ENCODE assay signal across 32 cellular contexts in genomic region chr13:21569686-21570085, GRCh38.
"Had no signal": no experiment of that assay in that cellular context is flagged by ENCODE, and none has a peak within 500 bp of the region (broad histone marks: within the 10 kb centered on the region; RNA-seq: fewer than 3 reads in every experiment).

No MANE protein-coding gene starts in this region.

- ATAC-seq: activated naive CD4-positive, alpha-beta T cell treated with anti-CD3 and anti-CD28 coated beads, Interleukin-2, amount 50 U/mL, for 72 hours; activated T-cell treated with anti-CD3 and anti-CD28 coated beads, Interleukin-2, amount 50 U/mL, for 72 hours; gastroesophageal sphincter; heart right ventricle; T-cell; WTC11 had no signal

- H3K4me1 Mint-ChIP-seq: activated naive CD4-positive, alpha-beta T cell treated with anti-CD3 and anti-CD28 coated beads, Interleukin-2, amount 10 ng/mL, durations not matched to agents 7 days and 5 days had no signal

- H3K27ac ChIP-seq: brain microvascular endothelial cell, coronary artery, epithelial cell of prostate, esophagus squamous epithelium, gastroesophageal sphincter, heart right ventricle had no signal

- H3K9me3 Mint-ChIP-seq: activated CD4-positive, alpha-beta memory T cell treated with anti-CD3 and anti-CD28 coated beads, Interleukin-2, amount 10 ng/mL, durations not matched to agents 7 days and 5 days; activated CD4-positive, alpha-beta T cell treated with anti-CD3 and anti-CD28 coated beads, Interleukin-2, amount 10 ng/mL, durations not matched to agents 7 days and 5 days; activated naive CD4-positive, alpha-beta T cell treated with anti-CD3 and anti-CD28 coated beads, Interleukin-2, amount 10 ng/mL, durations not matched to agents 7 days and 5 days; activated naive CD4-positive, alpha-beta T cell treated with anti-CD3 and anti-CD28 coated beads, Interleukin-2, amount 50 U/mL, for 72 hours; activated naive CD8-positive, alpha-beta T cell treated with anti-CD3 and anti-CD28 coated beads, Interleukin-2, amount 10 ng/mL, durations not matched to agents 7 days and 5 days; activated T-cell treated with anti-CD3 and anti-CD28 coated beads, Interleukin-2, amount 50 U/mL, for 24 hours; activated T-cell treated with anti-CD3 and anti-CD28 coated beads, Interleukin-2, amount 50 U/mL, for 72 hours; central memory CD8-positive, alpha-beta T cell; T-cell; T-helper 1 cell treated with Interleukin-12 subunit alpha and Interleukin-12 subunit beta and Interleukin-4 antibody, amounts not matched to agents 30 μg/mL and 1 μg/mL, for 36 hours; T-helper 2 cell treated with Interferon-gamma antibody and Interleukin-4, amounts not matched to agents 5 μg/mL and 100 μg/mL, for 36 hours; WTC11 had no signal

- H3K27me3 Mint-ChIP-seq: activated CD4-positive, alpha-beta memory T cell treated with anti-CD3 and anti-CD28 coated beads, Interleukin-2, amount 10 ng/mL, durations not matched to agents 7 days and 5 days; activated CD4-positive, alpha-beta T cell treated with anti-CD3 and anti-CD28 coated beads, Interleukin-2, amount 10 ng/mL, durations not matched to agents 7 days and 5 days; activated naive CD4-positive, alpha-beta T cell treated with anti-CD3 and anti-CD28 coated beads, Interleukin-2, amount 10 ng/mL, durations not matched to agents 7 days and 5 days; activated naive CD8-positive, alpha-beta T cell treated with anti-CD3 and anti-CD28 coated beads, Interleukin-2, amount 10 ng/mL, durations not matched to agents 7 days and 5 days; activated T-cell treated with anti-CD3 and anti-CD28 coated beads, Interleukin-2, amount 50 U/mL, for 24 hours; central memory CD8-positive, alpha-beta T cell; T-cell had no signal

- FAIRE-seq: astrocyte, bronchial epithelial cell, endometrium had no signal

- DNase-seq: activated CD4-positive, alpha-beta memory T cell treated with anti-CD3 and anti-CD28 coated beads, Interleukin-2, amount 10 ng/mL, durations not matched to agents 7 days and 5 days; activated CD4-positive, alpha-beta T cell treated with anti-CD3 and anti-CD28 coated beads for 1 hour; activated CD4-positive, alpha-beta T cell treated with anti-CD3 and anti-CD28 coated beads for 4 hours; activated CD4-positive, alpha-beta T cell treated with anti-CD3 and anti-CD28 coated beads, Interleukin-2, amount 10 ng/mL, durations not matched to agents 7 days and 5 days; activated CD4-positive, alpha-beta T cell treated with anti-CD3 and anti-CD28 coated beads, Interleukin-2, amount 50 U/mL, for 4 hours; activated CD8-positive, alpha-beta memory T cell treated with anti-CD3 and anti-CD28 coated beads, Interleukin-2, amount 50 U/mL, for 48 hours; activated gamma-delta T cell; activated naive CD4-positive, alpha-beta T cell; activated naive CD4-positive, alpha-beta T cell treated with anti-CD3 and anti-CD28 coated beads, Interleukin-2, amount 10 ng/mL, durations not matched to agents 7 days and 5 days; activated naive CD8-positive, alpha-beta T cell treated with anti-CD3 and anti-CD28 coated beads, Interleukin-2, amount 10 ng/mL, durations not matched to agents 7 days and 5 days; activated T-cell treated with anti-CD3 and anti-CD28 coated beads for 4 hours; activated T-cell treated with anti-CD3 and anti-CD28 coated beads, Interleukin-2, amount 50 U/mL, for 24 hours; activated T-cell treated with anti-CD3 and anti-CD28 coated beads, Interleukin-2, amount 50 U/mL, for 72 hours; brain microvascular endothelial cell; dermis blood vessel endothelial cell; effector CD4-positive, alpha-beta T cell; esophagus squamous epithelium; foreskin melanocyte; heart right ventricle; T-cell; T1000 had no signal

- H3K4me3 Mint-ChIP-seq: activated CD4-positive, alpha-beta memory T cell treated with anti-CD3 and anti-CD28 coated beads, Interleukin-2, amount 10 ng/mL, durations not matched to agents 7 days and 5 days; activated CD4-positive, alpha-beta T cell treated with anti-CD3 and anti-CD28 coated beads, Interleukin-2, amount 10 ng/mL, durations not matched to agents 7 days and 5 days; activated naive CD4-positive, alpha-beta T cell treated with anti-CD3 and anti-CD28 coated beads, Interleukin-2, amount 10 ng/mL, durations not matched to agents 7 days and 5 days; activated naive CD8-positive, alpha-beta T cell treated with anti-CD3 and anti-CD28 coated beads, Interleukin-2, amount 10 ng/mL, durations not matched to agents 7 days and 5 days; activated T-cell treated with anti-CD3 and anti-CD28 coated beads, Interleukin-2, amount 50 U/mL, for 24 hours; activated T-cell treated with anti-CD3 and anti-CD28 coated beads, Interleukin-2, amount 50 U/mL, for 72 hours; central memory CD8-positive, alpha-beta T cell; T-cell; T-helper 1 cell treated with Interleukin-12 subunit alpha and Interleukin-12 subunit beta and Interleukin-4 antibody, amounts not matched to agents 30 μg/mL and 1 μg/mL, for 36 hours; T-helper 2 cell treated with Interferon-gamma antibody and Interleukin-4, amounts not matched to agents 5 μg/mL and 100 μg/mL, for 36 hours; WTC11 had no signal

- H3K27ac Mint-ChIP-seq: activated CD4-positive, alpha-beta memory T cell treated with anti-CD3 and anti-CD28 coated beads, Interleukin-2, amount 10 ng/mL, durations not matched to agents 7 days and 5 days; activated CD4-positive, alpha-beta T cell treated with anti-CD3 and anti-CD28 coated beads, Interleukin-2, amount 10 ng/mL, durations not matched to agents 7 days and 5 days; activated naive CD4-positive, alpha-beta T cell treated with anti-CD3 and anti-CD28 coated beads, Interleukin-2, amount 10 ng/mL, durations not matched to agents 7 days and 5 days; activated naive CD4-positive, alpha-beta T cell treated with anti-CD3 and anti-CD28 coated beads, Interleukin-2, amount 50 U/mL, for 72 hours; activated naive CD8-positive, alpha-beta T cell treated with anti-CD3 and anti-CD28 coated beads, Interleukin-2, amount 10 ng/mL, durations not matched to agents 7 days and 5 days; activated T-cell treated with anti-CD3 and anti-CD28 coated beads, Interleukin-2, amount 50 U/mL, for 24 hours; activated T-cell treated with anti-CD3 and anti-CD28 coated beads, Interleukin-2, amount 50 U/mL, for 72 hours; T-helper 1 cell treated with Interleukin-12 subunit alpha and Interleukin-12 subunit beta and Interleukin-4 antibody, amounts not matched to agents 30 μg/mL and 1 μg/mL, for 36 hours; T-helper 2 cell treated with Interferon-gamma antibody and Interleukin-4, amounts not matched to agents 5 μg/mL and 100 μg/mL, for 36 hours; WTC11 had no signal
